In the genomic region with DNA sequence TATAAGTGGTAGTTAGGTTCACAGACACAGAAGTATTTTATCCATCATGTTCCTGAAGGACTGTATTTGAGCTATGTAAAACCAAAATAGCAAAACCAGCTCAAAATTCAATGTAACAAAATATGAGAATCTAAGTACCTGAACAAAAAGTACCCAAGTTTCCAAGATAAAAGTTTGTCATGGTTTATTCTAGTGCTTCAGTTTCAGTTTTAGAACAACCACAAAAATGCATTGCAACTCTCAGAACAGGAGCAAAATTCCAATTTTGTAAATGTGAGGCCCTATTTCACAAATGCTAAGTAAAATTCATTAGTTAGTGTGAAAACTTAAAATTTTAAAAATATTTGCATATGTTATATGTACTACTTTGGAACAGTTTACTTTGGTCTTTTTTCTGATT, we compare ENCODE assay signal across 19 cellular contexts. TPM values are rescaled to one million over a fixed set of nuclear protein-coding genes. Genes with fewer than 3 reads are reported as not detected.
A peak's percentile ranks its signal among the peaks of the same experiment; 100 is the strongest.
DNase-seq lines count a peak whose midpoint lies in the region; ATAC-seq, FAIRE-seq and TF ChIP-seq lines count a peak whose summit lies in the region.
"Had no signal": no experiment of that assay in that cellular context is flagged by ENCODE, and none has a peak within 500 bp of the region (broad histone marks: within the 10 kb centered on the region; RNA-seq: fewer than 3 reads in every experiment).

No MANE protein-coding gene starts in this region.

- no peak overlapping the region for H3K4me3 ChIP-seq in KMS-11 (IDR thresholded peaks at IDR 0.05; ENCODE audit: insufficient read depth, low read depth, low read length)
- H3K4me3 ChIP-seq in GM12878 = no peak overlapping the region
- no peak overlapping the region for H3K4me3 ChIP-seq in small intestine (ENCODE audit: low read depth in 1 of 2, low read length in 2 of 2)
- H3K4me3 ChIP-seq: BLaER1 treated with 17β-estradiol and CSF1 and Interleukin-3, amounts not matched to agents 10 nM and 100 nM; GM23248; HAP-1 had no signal

- H3K27me3 ChIP-seq in KMS-11 (ENCODE audit: insufficient read depth, low read depth) (no peaks in the 10 kb centered on the region), GM12878 (replicated peaks in 1 of 2; ENCODE audit: control insufficient read depth in 2 of 2, insufficient read depth in 2 of 2, low read length in 1 of 2) (no peaks in the 10 kb centered on the region), small intestine (ENCODE audit: control insufficient read depth in 2 of 2, insufficient read depth in 2 of 2, low read length in 2 of 2) (no peaks in the 10 kb centered on the region)
- H3K27me3 ChIP-seq: BLaER1 treated with 17β-estradiol and CSF1 and Interleukin-3, amounts not matched to agents 10 nM and 100 nM had no signal

- H3K27me3 Mint-ChIP-seq in activated CD4-positive, alpha-beta T cell treated with anti-CD3 and anti-CD28 coated beads, Interleukin-2, amount 10 ng/mL, durations not matched to agents 24 days and 14 days = peaks cover 14% of the 10 kb centered on the region
- no peaks in the 10 kb centered on the region for H3K27me3 Mint-ChIP-seq in stimulated activated memory B cell treated with anti-CD40 and anti-IgM and Interleukin-4, amounts not matched to agents 10 μg/mL and 1 μg/mL and 100 μg/mL, for 72 hours
- no peaks in the 10 kb centered on the region for H3K27me3 Mint-ChIP-seq in activated T-cell treated with anti-CD3 and anti-CD28 coated beads, Interleukin-2, amount 50 U/mL, for 4 hours (ENCODE audit: low read depth)
- H3K27me3 Mint-ChIP-seq: CD8-positive, alpha-beta memory T cell had no signal

- H3K36me3 ChIP-seq in KMS-11 (ENCODE audit: insufficient read depth) (no peaks in the 10 kb centered on the region), GM12878 (ENCODE audit: control insufficient read depth in 2 of 2, insufficient read depth in 2 of 2, low read length in 1 of 2) (no peaks in the 10 kb centered on the region), small intestine (ENCODE audit: control insufficient read depth in 2 of 2, insufficient read depth in 2 of 2, low read length in 2 of 2) (no peaks in the 10 kb centered on the region)
- H3K36me3 ChIP-seq: BLaER1 treated with 17β-estradiol and CSF1 and Interleukin-3, amounts not matched to agents 10 nM and 100 nM; HAP-1 had no signal

- in situ Hi-C loops in GM12878 (cut with MboI) = no loop called here

- DNase-seq in activated CD4-positive, alpha-beta T cell treated with anti-CD3 and anti-CD28 coated beads, Interleukin-2, amount 10 ng/mL, durations not matched to agents 24 days and 14 days = no peak
- DNase-seq in activated CD4-positive, alpha-beta T cell treated with anti-CD3 and anti-CD28 coated beads, Interleukin-2, amount 50 U/mL, for 4 hours = no peak
- DNase-seq in GM12878 (ENCODE audit: low read depth, low spot score) (peak; percentile 40), GF-D8 (lab: John Stamatoyannopoulos, UW) (no peak), small intestine (no peak)
- DNase-seq in activated T-cell treated with anti-CD3 and anti-CD28 coated beads, Interleukin-2, amount 50 U/mL, for 4 hours = no peak
- DNase-seq: CD8-positive, alpha-beta memory T cell; DMS79; GM23248; KG1; NCI-H1417 treated with DMSO at 0.1 percent for 48 hours; NCI-H1930; NCI-H345; NCI-H524 treated with DMSO at 0.1 percent for 48 hours had no signal

- H3K9ac ChIP-seq in KMS-11 (peak overlapping the region; percentile 58), GM12878 (ENCODE audit: control insufficient read depth, insufficient read depth, low read length) (no peak overlapping the region; the same call in 1 of the 2 replicates)
- H3K9ac ChIP-seq: BLaER1 treated with 17β-estradiol and CSF1 and Interleukin-3, amounts not matched to agents 10 nM and 100 nM; GM23248 had no signal

- SMC1A ChIA-PET in GM12878 (lab: Charles Lee; ENCODE audit: uncharacterized antibody, unreplicated experiment) = interaction anchor here (0.9 to 1.9 kb wide), 12 partner anchors 10 to 130 kb away, joined by 3 to 7 read pairs (median 5); no protein-coding TSS in a partner anchor

- intact Hi-C loops in activated CD4-positive, alpha-beta T cell treated with anti-CD3 and anti-CD28 coated beads, Interleukin-2, amount 10 ng/mL, durations not matched to agents 24 days and 14 days (cut with micrococcal nuclease) = loop anchor here (2.0 kb wide), 1 partner anchor 17 kb away; no protein-coding TSS in a partner anchor
- intact Hi-C loops in GM12878 (cut with micrococcal nuclease; ENCODE audit: unreplicated experiment) = loop anchor here (1.0 to 2.0 kb wide), 2 partner anchors 19 kb away; no protein-coding TSS in a partner anchor

- H3K27ac ChIP-seq in KMS-11 (peak overlapping the region; percentile 92), GM12878 (ENCODE audit: control insufficient read depth, insufficient read depth) (peak overlapping the region; percentile 86), small intestine (ENCODE audit: low read depth in 1 of 2, low read length in 1 of 2) (no peak overlapping the region)
- H3K27ac ChIP-seq: BLaER1 treated with 17β-estradiol and CSF1 and Interleukin-3, amounts not matched to agents 10 nM and 100 nM; GM23248 had no signal

- TF ChIP-seq CTCF in KMS-11 (conservative IDR thresholded peaks at IDR 0.05; ENCODE audit: low read depth, low read length) (no peak), GM12878 (IDR thresholded peaks at IDR 0.05 in 2 of 3, conservative IDR thresholded peaks at IDR 0.05 in 1 of 3; ENCODE audit: control insufficient read depth in 2 of 3, extremely low read depth in 1 of 3, insufficient read depth in 1 of 3, low read depth in 3 of 3, low read length in 3 of 3) (no peak)

- peak; percentile 53 for ATAC-seq in GM12878
- ATAC-seq in stimulated activated memory B cell treated with anti-CD40 and anti-IgM and Interleukin-4, amounts not matched to agents 10 μg/mL and 1 μg/mL and 100 μg/mL, for 72 hours = no peak
- no peak for ATAC-seq in activated T-cell treated with anti-CD3 and anti-CD28 coated beads, Interleukin-2, amount 50 U/mL, for 4 hours

- RAD21 ChIA-PET in GM12878 (lab: Charles Lee; ENCODE audit: unreplicated experiment) = interaction anchor here (0.8 to 1.4 kb wide), 7 partner anchors 24 to 92 kb away, joined by 3 to 4 read pairs (median 3); no protein-coding TSS in a partner anchor

- H3K4me1 Mint-ChIP-seq in activated CD4-positive, alpha-beta T cell treated with anti-CD3 and anti-CD28 coated beads, Interleukin-2, amount 10 ng/mL, durations not matched to agents 24 days and 14 days = peaks cover 41% of the 10 kb centered on the region
- H3K4me1 Mint-ChIP-seq in stimulated activated memory B cell treated with anti-CD40 and anti-IgM and Interleukin-4, amounts not matched to agents 10 μg/mL and 1 μg/mL and 100 μg/mL, for 72 hours = peaks cover 17% of the 10 kb centered on the region
- H3K4me1 Mint-ChIP-seq in activated T-cell treated with anti-CD3 and anti-CD28 coated beads, Interleukin-2, amount 50 U/mL, for 4 hours (ENCODE audit: low read depth) = peaks cover 33% of the 10 kb centered on the region

- H3K79me2 ChIP-seq in KMS-11 (ENCODE audit: insufficient read depth, low read depth) (no peaks in the 10 kb centered on the region), GM12878 (ENCODE audit: control insufficient read depth, insufficient read depth, low read length) (no peaks in the 10 kb centered on the region)

- POLR2A ChIA-PET in GM12878 (lab: Charles Lee) = interaction anchor here (0.6 kb wide), 2 partner anchors 72 to 94 kb away, joined by 3 read pairs; no protein-coding TSS in a partner anchor

- 0 out of 2 replicates have a peak overlapping the region, but pooled peaks have one; percentile 1 for H2AFZ ChIP-seq in KMS-11 (ENCODE audit: low read depth)
- H2AFZ ChIP-seq in GM12878 (ENCODE audit: control insufficient read depth, low read depth, low read length) = no peak overlapping the region
- H2AFZ ChIP-seq: GM23248 had no signal

- H3K4me2 ChIP-seq in KMS-11 (peak overlapping the region; percentile 71), GM12878 (ENCODE audit: control insufficient read depth, insufficient read depth) (peak overlapping the region; percentile 69)
- H3K4me2 ChIP-seq: BLaER1 treated with 17β-estradiol and CSF1 and Interleukin-3, amounts not matched to agents 10 nM and 100 nM had no signal

- CTCF ChIA-PET in GM12878 (lab: Yijun Ruan, JAX) = interaction anchor here (1.0 to 1.4 kb wide), 2 partner anchors 76 to 135 kb away, joined by 3 read pairs; no protein-coding TSS in a partner anchor

- peak overlapping the region; percentile 10 for H3K4me3 Mint-ChIP-seq in activated CD4-positive, alpha-beta T cell treated with anti-CD3 and anti-CD28 coated beads, Interleukin-2, amount 10 ng/mL, durations not matched to agents 24 days and 14 days
- H3K4me3 Mint-ChIP-seq in stimulated activated memory B cell treated with anti-CD40 and anti-IgM and Interleukin-4, amounts not matched to agents 10 μg/mL and 1 μg/mL and 100 μg/mL, for 72 hours = no peak overlapping the region
- H3K4me3 Mint-ChIP-seq in activated T-cell treated with anti-CD3 and anti-CD28 coated beads, Interleukin-2, amount 50 U/mL, for 4 hours = no peak overlapping the region
- H3K4me3 Mint-ChIP-seq: CD8-positive, alpha-beta memory T cell had no signal

- TF ChIP-seq RAD21 in GM12878 (IDR thresholded peaks at IDR 0.05; ENCODE audit: insufficient read depth, low read depth, low read length) = no peak

- H3K36me3 Mint-ChIP-seq in activated CD4-positive, alpha-beta T cell treated with anti-CD3 and anti-CD28 coated beads, Interleukin-2, amount 10 ng/mL, durations not matched to agents 24 days and 14 days (ENCODE audit: low read depth) = peaks cover 2% of the 10 kb centered on the region
- no peaks in the 10 kb centered on the region for H3K36me3 Mint-ChIP-seq in stimulated activated memory B cell treated with anti-CD40 and anti-IgM and Interleukin-4, amounts not matched to agents 10 μg/mL and 1 μg/mL and 100 μg/mL, for 72 hours
- no peaks in the 10 kb centered on the region for H3K36me3 Mint-ChIP-seq in activated T-cell treated with anti-CD3 and anti-CD28 coated beads, Interleukin-2, amount 50 U/mL, for 4 hours (ENCODE audit: insufficient read depth)

- TF ChIP-seq EP300 in GM12878 (IDR thresholded peaks at IDR 0.05; ENCODE audit: borderline replicate concordance in 1 of 2, control insufficient read depth in 1 of 2, low read depth in 2 of 2, low read length in 2 of 2) = no peak; a peak in 1 of 4 replicates

- FAIRE-seq in GM12878 (lab: Jason Lieb, UNC) (no peak), small intestine (lab: Jason Lieb, UNC) (no peak)

- peaks cover 98% of the 10 kb centered on the region for H3K4me1 ChIP-seq in KMS-11 (ENCODE audit: low read depth, poor library complexity, severe bottlenecking)
- peaks cover 47% of the 10 kb centered on the region for H3K4me1 ChIP-seq in GM12878 (ENCODE audit: control insufficient read depth, insufficient read depth, low read length)
- H3K4me1 ChIP-seq in small intestine (ENCODE audit: control insufficient read depth in 2 of 2, insufficient read depth in 1 of 2, low read depth in 1 of 2, low read length in 1 of 2) = no peaks in the 10 kb centered on the region

- TF ChIP-seq POLR2A in GM12878 (IDR thresholded peaks at IDR 0.05; ENCODE audit: low read depth, low read length) = no peak

- BruUV-seq in GM12878 (replicated peaks; lab: Mats Ljungman, UMichigan) = no TSS peak

- H3K9me3 ChIP-seq in GM12878 (replicated peaks; ENCODE audit: control insufficient read depth, insufficient read depth, low read length) (peaks cover 4% of the 10 kb centered on the region; the same call in 2 of the 3 replicates), small intestine (ENCODE audit: control insufficient read depth, low read depth) (no peaks in the 10 kb centered on the region)
- H3K9me3 ChIP-seq: BLaER1 treated with 17β-estradiol and CSF1 and Interleukin-3, amounts not matched to agents 10 nM and 100 nM; HAP-1 had no signal

- no peaks in the 10 kb centered on the region for H3K9me3 Mint-ChIP-seq in activated CD4-positive, alpha-beta T cell treated with anti-CD3 and anti-CD28 coated beads, Interleukin-2, amount 10 ng/mL, durations not matched to agents 24 days and 14 days
- H3K9me3 Mint-ChIP-seq in stimulated activated memory B cell treated with anti-CD40 and anti-IgM and Interleukin-4, amounts not matched to agents 10 μg/mL and 1 μg/mL and 100 μg/mL, for 72 hours = no peaks in the 10 kb centered on the region
- H3K9me3 Mint-ChIP-seq in activated T-cell treated with anti-CD3 and anti-CD28 coated beads, Interleukin-2, amount 50 U/mL, for 4 hours = no peaks in the 10 kb centered on the region

- H4K20me1 ChIP-seq in KMS-11 (ENCODE audit: insufficient read depth) (no peaks in the 10 kb centered on the region), GM12878 (ENCODE audit: control insufficient read depth, insufficient read depth) (no peaks in the 10 kb centered on the region)
- H4K20me1 ChIP-seq: BLaER1 treated with 17β-estradiol and CSF1 and Interleukin-3, amounts not matched to agents 10 nM and 100 nM had no signal

- H3K27ac Mint-ChIP-seq in activated CD4-positive, alpha-beta T cell treated with anti-CD3 and anti-CD28 coated beads, Interleukin-2, amount 10 ng/mL, durations not matched to agents 24 days and 14 days = peak overlapping the region; percentile 39
- H3K27ac Mint-ChIP-seq in stimulated activated memory B cell treated with anti-CD40 and anti-IgM and Interleukin-4, amounts not matched to agents 10 μg/mL and 1 μg/mL and 100 μg/mL, for 72 hours = peak overlapping the region; percentile 46

RNA-seq across cellular contexts. Expression of a gene that starts 5.0 kb away (rescaled TPM):
- total RNA-seq in activated CD4-positive, alpha-beta T cell treated with anti-CD3 and anti-CD28 coated beads, Interleukin-2, amount 10 ng/mL, durations not matched to agents 24 days and 14 days = 0.07 and 0.23 TPM in 2 replicates
- total RNA-seq in GM12878 (2013; cell fraction: nucleolus; rRNA removed) = 28.8 and 29.7 TPM in 2 replicates
- 4.5 and 5.8 TPM in 2 replicates for total RNA-seq in GM12878 (2014; rRNA removed)
- 8.1 and 8.5 TPM in 2 replicates for total RNA-seq in GM12878 (2014; rRNA removed; fragmentation: Illumina TruSeq; extraction: Trizol)
- 4.3 and 5.1 TPM in 2 replicates for total RNA-seq in GM12878 (2021)
- polyA plus RNA-seq in GM12878 (2011; ENCODE audit: low read depth) = 2.5 TPM
- 27.4 and 36.5 TPM in 2 replicates for polyA plus RNA-seq in GM12878 (2011; rRNA removed)
- polyA plus RNA-seq in GM12878 (2011; cell fraction: cytosol; rRNA removed) = 14.0 TPM in 2 replicates
- 68.7 and 99.5 TPM in 2 replicates for polyA plus RNA-seq in GM12878 (2011; cell fraction: nucleus; rRNA removed)
- polyA plus RNA-seq in GM12878 (2012) = 2.4 and 3.8 TPM in 2 replicates
- 4.8 and 4.9 TPM in 2 replicates for polyA plus RNA-seq in GM12878 (2014; fragmentation: Illumina TruSeq; extraction: Trizol)
- 1 to 10 TPM; 1.6 to 1.8 TPM for polyA plus RNA-seq in GM12878 (2014; fragmentation: Nextera tagmentation; extraction: Ambion mirVana)
- 3.4 TPM in 2 replicates for polyA plus RNA-seq in GM12878 (2014; rRNA removed)
- polyA plus RNA-seq in GM12878 (2016; fragmentation: Nextera tagmentation; extraction: Ambion mirVana) = 1 to 10 TPM; 5.1 to 6.0 TPM
- polyA minus RNA-seq in GM12878 (2011; rRNA and poly(A)+ RNA removed) = 53.4 and 56.6 TPM in 2 replicates
- polyA minus RNA-seq in GM12878 (2011; cell fraction: cytosol; rRNA and poly(A)+ RNA removed) = 10.0 and 12.4 TPM in 2 replicates
- 96.9 and 97.0 TPM in 2 replicates for polyA minus RNA-seq in GM12878 (2011; cell fraction: nucleus; rRNA and poly(A)+ RNA removed)
- polyA plus RNA-seq in small intestine = under 1 TPM in 2 of 3 donors, not detected in 1; 0.07 to 0.27 TPM
- 1 to 10 TPM in 1 of 3 donors, under 1 TPM in 2; 0.24 to 1.5 (median 0.43) TPM for total RNA-seq in activated T-cell treated with anti-CD3 and anti-CD28 coated beads, Interleukin-2, amount 50 U/mL, for 4 hours
- total RNA-seq: HT-29 had no signal

RNA-seq across cellular contexts. Expression of a gene that starts 37.4 kb away (rescaled TPM):
- total RNA-seq in activated CD4-positive, alpha-beta T cell treated with anti-CD3 and anti-CD28 coated beads, Interleukin-2, amount 10 ng/mL, durations not matched to agents 24 days and 14 days = 22.7 and 24.9 TPM in 2 replicates
- 326 and 345 TPM in 2 replicates for total RNA-seq in GM12878 (2013; cell fraction: nucleolus; rRNA removed)
- total RNA-seq in GM12878 (2014; rRNA removed) (61.5 and 79.2 TPM in 2 replicates), GM12878 (2014; rRNA removed; fragmentation: Illumina TruSeq; extraction: Trizol) (65.8 and 71.2 TPM in 2 replicates), GM12878 (2021) (49.8 and 50.6 TPM in 2 replicates)
- polyA plus RNA-seq in GM12878 (2011; ENCODE audit: low read depth) = 19.6 TPM
- polyA plus RNA-seq in GM12878 (2011; rRNA removed) (126 and 179 TPM in 2 replicates), GM12878 (2014; fragmentation: Illumina TruSeq; extraction: Trizol) (54.2 and 67.3 TPM in 2 replicates), GM12878 (2014; fragmentation: Nextera tagmentation; extraction: Ambion mirVana) (10 to 100 TPM; 17.6 to 32.5 TPM), GM12878 (2014; rRNA removed) (33.9 and 40.3 TPM in 2 replicates), GM12878 (2016; fragmentation: Nextera tagmentation; extraction: Ambion mirVana) (10 to 100 TPM; 32.5 to 37.2 TPM), small intestine (1 to 10 TPM; 4.9 to 6.3 (median 6.2) TPM)
- polyA plus RNA-seq in GM12878 (2011; cell fraction: cytosol; rRNA removed) = 40.3 and 53.0 TPM in 2 replicates
- polyA plus RNA-seq in GM12878 (2011; cell fraction: nucleus; rRNA removed) = 145 and 211 TPM in 2 replicates
- polyA plus RNA-seq in GM12878 (2012) = 25.7 and 45.2 TPM in 2 replicates
- 83.9 and 129 TPM in 2 replicates for polyA minus RNA-seq in GM12878 (2011; rRNA and poly(A)+ RNA removed)
- polyA minus RNA-seq in GM12878 (2011; cell fraction: cytosol; rRNA and poly(A)+ RNA removed) = 28.5 and 42.0 TPM in 2 replicates
- polyA minus RNA-seq in GM12878 (2011; cell fraction: nucleus; rRNA and poly(A)+ RNA removed) = 66.7 and 73.4 TPM in 2 replicates
- total RNA-seq in activated T-cell treated with anti-CD3 and anti-CD28 coated beads, Interleukin-2, amount 50 U/mL, for 4 hours = 10 to 100 TPM; 31.1 to 49.3 (median 39.8) TPM

Comparison
In these comparisons a context has a peak if more than half of its experiments do, and no peak if none do; other contexts are left out.
1. H3K27ac ChIP-seq: peak in KMS-11 (single experiment) and GM12878 (single experiment); none in small intestine (0 of 2).